1 cellular context compared by ENCODE assay signal in genomic region chr6:150596439-150596838, GRCh38.
TF ChIP-seq lines count a peak whose summit lies in the region.

No MANE protein-coding gene starts in this region.

TF ChIP-seq in HepG2, 621 proteins besides CTCF, POLR2A, EP300 and RAD21 (continued from another document):
- no peak for TF ChIP-seq ZHX1 (CRISPR knock-in tag; IDR thresholded peaks at IDR 0.05; ENCODE audit: low read depth)
